In genomic region chr15:76313731-76314130, GRCh38 we compare ENCODE assay signal across 34 cellular contexts. TPM values are rescaled to one million over a fixed set of nuclear protein-coding genes. Genes with fewer than 3 reads are reported as not detected.
DNase-seq lines count a peak whose midpoint lies in the region; ATAC-seq, FAIRE-seq and TF ChIP-seq lines count a peak whose summit lies in the region.
"Had no signal": no experiment of that assay in that cellular context is flagged by ENCODE, and none has a peak within 500 bp of the region (broad histone marks: within the 10 kb centered on the region; RNA-seq: fewer than 3 reads in every experiment).

No MANE protein-coding gene starts in this region.

- CTCF ChIA-PET in Calu3 (lab: Charles Lee) (interaction anchor here (1.9 kb wide), 1 partner anchor 16 kb away, joined by 9 read pairs; no protein-coding TSS in a partner anchor), H1 (lab: Charles Lee; ENCODE audit: partially characterized antibody) (interaction anchor here (0.5 to 1.7 kb wide), 6 partner anchors 16 to 122 kb away, joined by 3 to 7 read pairs (median 4); no protein-coding TSS in a partner anchor)

- H2AK5ac ChIP-seq in H1 (ENCODE audit: low read depth, low read length), result no peak overlapping the region

- H3K4ac ChIP-seq in H1 (replicated peaks; ENCODE audit: insufficient read length, low read depth, low read length), result peak overlapping the region; percentile 49

- H3K4me3 Mint-ChIP-seq in Calu3 (ENCODE audit: low read depth, unreplicated experiment) (no peak overlapping the region), osteocyte (ENCODE audit: unreplicated experiment) (no peak overlapping the region), natural killer cell (no peak overlapping the region)
- H3K4me3 Mint-ChIP-seq: dendritic cell treated with granulocyte-macrophage colony-stimulating factor and Interleukin-4, amounts not matched to agents 40 ng/mL and 50 ng/mL, for 4 days; neural progenitor cell; WTC11 had no signal

- H2BK15ac ChIP-seq in H1 (ENCODE audit: low read length), result no peak overlapping the region

- TF ChIP-seq EP300 in H1 (IDR thresholded peaks at IDR 0.05; ENCODE audit: borderline replicate concordance in 1 of 2, low read depth in 2 of 2, low read length in 2 of 2), result no peak

- H2BK120ac ChIP-seq in H1 (replicated peaks; ENCODE audit: low read depth, low read length), result no peak overlapping the region

- peaks cover 3% of the 10 kb centered on the region for H3K9me3 Mint-ChIP-seq in Calu3 (ENCODE audit: low read depth, unreplicated experiment)
- no peaks in the 10 kb centered on the region for H3K9me3 Mint-ChIP-seq in osteocyte (ENCODE audit: unreplicated experiment)
- no peaks in the 10 kb centered on the region for H3K9me3 Mint-ChIP-seq in natural killer cell
- H3K9me3 Mint-ChIP-seq: activated T-helper 17 cell treated with anti-CD3 and anti-CD28 coated beads, Interleukin-2, amount 50 U/mL, for 72 hours; CD4-positive, CD25-positive, alpha-beta regulatory T cell; dendritic cell treated with granulocyte-macrophage colony-stimulating factor and Interleukin-4, amounts not matched to agents 40 ng/mL and 50 ng/mL, for 4 days; neural progenitor cell had no signal

- TF ChIP-seq CTCF in Calu3 (IDR thresholded peaks at IDR 0.05; ENCODE audit: unreplicated experiment) (no peak), H1 (IDR thresholded peaks at IDR 0.05; ENCODE audit: control extremely low read depth in 1 of 3, insufficient read depth in 1 of 3, low read depth in 1 of 3, low read length in 3 of 3) (no peak), osteocyte (IDR thresholded peaks at IDR 0.05) (no peak), natural killer cell (IDR thresholded peaks at IDR 0.05) (no peak), vagina (IDR thresholded peaks at IDR 0.05) (no peak)

- H3K4me1 Mint-ChIP-seq in Calu3 (ENCODE audit: low read depth, unreplicated experiment), result peaks cover 36% of the 10 kb centered on the region
- H3K4me1 Mint-ChIP-seq in osteocyte (ENCODE audit: unreplicated experiment), result peaks cover 25% of the 10 kb centered on the region
- peaks cover 21 to 30% of the 10 kb centered on the region in 2 donors for H3K4me1 Mint-ChIP-seq in natural killer cell
- H3K4me1 Mint-ChIP-seq: activated T-helper 17 cell treated with anti-CD3 and anti-CD28 coated beads, Interleukin-2, amount 50 U/mL, for 72 hours had no signal

- no peak overlapping the region for H4K5ac ChIP-seq in H1 (ENCODE audit: insufficient read length, low read depth, low read length)

- H3K14ac ChIP-seq in H1 (ENCODE audit: insufficient read length), result no peak overlapping the region

- peaks cover 10% of the 10 kb centered on the region for H3K23me2 ChIP-seq in H1 (ENCODE audit: low read depth, low read length)

- H3K27ac Mint-ChIP-seq in Calu3 (ENCODE audit: unreplicated experiment) (peak overlapping the region; percentile 81), osteocyte (ENCODE audit: unreplicated experiment) (no peak overlapping the region), natural killer cell (no peak overlapping the region)
- H3K27ac Mint-ChIP-seq: activated naive CD8-positive, alpha-beta T cell; activated T-helper 17 cell treated with anti-CD3 and anti-CD28 coated beads, Interleukin-2, amount 50 U/mL, for 72 hours; dendritic cell treated with granulocyte-macrophage colony-stimulating factor and Interleukin-4, amounts not matched to agents 40 ng/mL and 50 ng/mL, for 4 days; neural progenitor cell; WTC11 had no signal

- H4K8ac ChIP-seq in H1 (ENCODE audit: extremely low read depth, insufficient read depth, low read length), result no peak overlapping the region

- TF ChIP-seq POLR2A in H1 (IDR thresholded peaks at IDR 0.05; ENCODE audit: control extremely low read depth in 1 of 2, low read depth in 2 of 2, low read length in 2 of 2) (no peak), vagina (IDR thresholded peaks at IDR 0.05) (no peak)

- H3K27me3 ChIP-seq in H1 (replicated peaks in 1 of 4; ENCODE audit: control insufficient read depth in 3 of 4, extremely low read depth in 1 of 4, insufficient read depth in 3 of 4, low read length in 3 of 4), result no peaks in the 10 kb centered on the region; a peak in 1 of 7 replicates
- no peaks in the 10 kb centered on the region for H3K27me3 ChIP-seq in vagina
- H3K27me3 ChIP-seq: ascending aorta, neural progenitor cell, thyroid gland had no signal

- peaks cover 0 to 15% of the 10 kb centered on the region in 2 experiments; a peak in 2 of 4 replicates for H3K79me2 ChIP-seq in H1 (ENCODE audit: control insufficient read depth in 1 of 2, insufficient read depth in 2 of 2, low read length in 2 of 2)

- no peaks in the 10 kb centered on the region for H3K27me3 Mint-ChIP-seq in Calu3 (ENCODE audit: unreplicated experiment)
- peaks cover 2% of the 10 kb centered on the region for H3K27me3 Mint-ChIP-seq in osteocyte (ENCODE audit: unreplicated experiment)
- no peaks in the 10 kb centered on the region for H3K27me3 Mint-ChIP-seq in natural killer cell (ENCODE audit: low read depth in 2 of 2)
- H3K27me3 Mint-ChIP-seq: activated T-helper 17 cell treated with anti-CD3 and anti-CD28 coated beads, Interleukin-2, amount 50 U/mL, for 72 hours; CD4-positive, CD25-positive, alpha-beta regulatory T cell had no signal

- H3K36me3 Mint-ChIP-seq in Calu3 (ENCODE audit: insufficient read depth, unreplicated experiment), result peaks cover 35% of the 10 kb centered on the region
- peaks cover 1% of the 10 kb centered on the region for H3K36me3 Mint-ChIP-seq in osteocyte (ENCODE audit: unreplicated experiment)
- H3K36me3 Mint-ChIP-seq in natural killer cell, result no peaks in the 10 kb centered on the region
- H3K36me3 Mint-ChIP-seq: activated naive CD8-positive, alpha-beta T cell; WTC11 had no signal

- no peak overlapping the region for H3K56ac ChIP-seq in H1 (replicated peaks; ENCODE audit: insufficient read length, low read depth, low read length)

- intact Hi-C loops in Calu3 (cut with micrococcal nuclease; ENCODE audit: unreplicated experiment) (no loop called here), natural killer cell (cut with micrococcal nuclease) (no loop called here), vagina (cut with DNase I) (no loop called here)

- DNase-seq in Calu3, result no peak
- DNase-seq in NCI-H2171 (lab: John Stamatoyannopoulos, UW), result peak; percentile 96
- DNase-seq in H1 (ENCODE audit: low read depth in 1 of 2, low spot score in 2 of 2), result no peak
- DNase-seq in osteocyte (ENCODE audit: extremely low spot score, unreplicated experiment), result peak; percentile 70
- no peak for DNase-seq in natural killer cell
- DNase-seq in vagina (ENCODE audit: extremely low spot score in 2 of 2), result no peak
- no peak for DNase-seq in T-helper 1 cell
- DNase-seq in NCI-H526 treated with DMSO at 0.1 percent for 48 hours (lab: John Stamatoyannopoulos, UW), result no peak
- DNase-seq: activated CD4-positive, alpha-beta T cell treated with anti-CD3 and anti-CD28 coated beads, Interleukin-2, amount 50 U/mL, for 1 hour; activated CD8-positive, alpha-beta memory T cell treated with anti-CD3 and anti-CD28 coated beads, Interleukin-2, amount 50 U/mL, for 4 hours; caudate nucleus; CD4-positive, CD25-positive, alpha-beta regulatory T cell; DMS53; GF-D8; H7; kidney glomerular epithelial cell; lower lobe of right lung; mucosa of descending colon; NCI-H1105 treated with DMSO at 0.1 percent for 48 hours; NCI-H2081 treated with DMSO at 0.1 percent for 48 hours; NCI-H510A; posterior cingulate gyrus; RPMI8226; stimulated activated naive CD4-positive, alpha-beta T cell treated with Interleukin-2 at 50 U/mL for 16 hours; T-helper 9 cell; thyroid gland had no signal

- H3K9me3 ChIP-seq in H1 (ENCODE audit: insufficient read depth in 2 of 2, low read depth in 1 of 2, low read length in 1 of 2), result peaks cover 0 to 2% of the 10 kb centered on the region in 2 experiments; a peak in 1 of 4 replicates
- H3K9me3 ChIP-seq in vagina, result no peaks in the 10 kb centered on the region
- H3K9me3 ChIP-seq: ascending aorta, lower lobe of right lung, mucosa of descending colon, thyroid gland had no signal

- no peak for TF ChIP-seq RAD21 in H1 (IDR thresholded peaks at IDR 0.05 in 1 of 2, conservative IDR thresholded peaks at IDR 0.05 in 1 of 2; ENCODE audit: low read depth in 2 of 2, low read length in 2 of 2)

- H4K91ac ChIP-seq in H1 (replicated peaks; ENCODE audit: insufficient read length, low read length), result no peak overlapping the region

- H3K4me1 ChIP-seq in H1 (replicated peaks in 1 of 4; ENCODE audit: control insufficient read depth in 3 of 4, insufficient read depth in 4 of 4, low read length in 3 of 4) (peaks cover 0 to 3% (median 0%) of the 10 kb centered on the region in 4 experiments; a peak in 1 of 7 replicates), vagina (peaks cover 25% of the 10 kb centered on the region)

- H2BK12ac ChIP-seq in H1 (ENCODE audit: low read depth, low read length), result no peak overlapping the region

- POLR2A ChIA-PET in H1 (lab: Charles Lee; ENCODE audit: partially characterized antibody), result interaction anchor here (1.1 to 2.1 kb wide), 2 partner anchors 21 to 23 kb away, joined by 3 to 8 read pairs; partner anchors contain the start of gene ISL2

- H3K36me3 ChIP-seq in H1 (ENCODE audit: control insufficient read depth in 2 of 4, insufficient read depth in 4 of 4, low read length in 3 of 4), result no peaks in the 10 kb centered on the region
- no peaks in the 10 kb centered on the region for H3K36me3 ChIP-seq in vagina
- H3K36me3 ChIP-seq: ascending aorta, lower lobe of right lung, neural progenitor cell, thyroid gland had no signal

- H3K4me3 ChIP-seq in H1 (ENCODE audit: extremely low read depth in 1 of 4, insufficient read depth in 2 of 4, low read depth in 3 of 4, low read length in 4 of 4) (no peak overlapping the region), vagina (no peak overlapping the region)
- H3K4me3 ChIP-seq: ascending aorta, lower lobe of right lung, mucosa of descending colon, neural progenitor cell, thyroid gland had no signal

- H3K79me1 ChIP-seq in H1 (ENCODE audit: low read depth, low read length), result no peaks in the 10 kb centered on the region; the same call in 1 of the 2 replicates

- WGBS in H1 (ENCODE audit: extremely low coverage in 1 of 2, insufficient coverage in 1 of 2, insufficient read length in 1 of 2, insufficient replicate concordance in 2 of 2, low coverage in 1 of 2, low lambda C conversion rate in 2 of 2, missing lambda C conversion rate in 1 of 2), 2 experiments, result 76% methylated on average over 4 of the region's 5 CpGs; no CpG with 5 or more reads in 1 of the 2 experiments

- H3K4me2 ChIP-seq in H1 (ENCODE audit: insufficient read depth in 1 of 2, low read depth in 2 of 2, low read length in 2 of 2), result no peak overlapping the region
- H3K4me2 ChIP-seq: neural progenitor cell had no signal

- ATAC-seq in natural killer cell, result no peak
- ATAC-seq: activated T-helper 17 cell treated with anti-CD3 and anti-CD28 coated beads, Interleukin-2, amount 50 U/mL, for 72 hours; lower lobe of right lung; mucosa of descending colon; sciatic nerve; WTC11 had no signal

- no TSS peak for BruUV-seq in Calu3 (replicated peaks; lab: Mats Ljungman, UMichigan)

- no peak overlapping the region for H3K18ac ChIP-seq in H1 (ENCODE audit: extremely low read depth, low read length)

- H3K9ac ChIP-seq in H1 (replicated peaks in 1 of 4; ENCODE audit: extremely low read depth in 1 of 4, low read depth in 3 of 4, low read length in 3 of 4), result no peak overlapping the region
- H3K9ac ChIP-seq: neural progenitor cell had no signal

- H3K23ac ChIP-seq in H1 (ENCODE audit: insufficient read length), result no peak overlapping the region

- no peak overlapping the region for H2AFZ ChIP-seq in H1 (ENCODE audit: low read length)
- H2AFZ ChIP-seq: neural progenitor cell had no signal

- no peak overlapping the region for H2BK5ac ChIP-seq in H1 (ENCODE audit: low read depth, low read length)

- H3K27ac ChIP-seq in H1 (ENCODE audit: low read depth, low read length) (no peak overlapping the region), vagina (no peak overlapping the region)
- H3K27ac ChIP-seq: ascending aorta, lower lobe of right lung, neural progenitor cell, thyroid gland had no signal

- H2BK20ac ChIP-seq in H1 (ENCODE audit: low read length), result no peak overlapping the region

- no peaks in the 10 kb centered on the region for H4K20me1 ChIP-seq in H1 (replicated peaks in 1 of 2; ENCODE audit: control insufficient read depth in 1 of 2, insufficient read depth in 2 of 2, low read length in 2 of 2)

- no peak for FAIRE-seq in H1 (lab: Jason Lieb, UNC)
- FAIRE-seq: endometrium had no signal

RNA-seq across cellular contexts. Expression of gene ETFA, which starts 2.5 kb away (rescaled TPM):
- total RNA-seq in Calu3 (2022), result 230 and 252 TPM in 2 replicates
- total RNA-seq in H1 (2021; fragmentation: NEBNext Ultra II Directional; extraction: Animal tissue kit (Norgen Biotek cat#: 25700)), result 90.0 TPM in 2 replicates
- polyA plus RNA-seq in H1 (2011; rRNA removed), result 30.2 and 60.9 TPM in 2 replicates
- 87.9 TPM for polyA plus RNA-seq in H1 (2011; cell fraction: cytosol; rRNA removed)
- polyA plus RNA-seq in H1 (2011; cell fraction: nucleus; rRNA removed), result 30.6 TPM
- 108 to 113 TPM (median 108 TPM) in 4 replicates for polyA plus RNA-seq in H1 (2012, experiment 1 of 2)
- 10.1 TPM for polyA plus RNA-seq in H1 (2012, experiment 2 of 2)
- polyA plus RNA-seq in H1 (2013, experiment 1 of 2), result 41.8 TPM
- 44.3 TPM for polyA plus RNA-seq in H1 (2013, experiment 2 of 2)
- polyA minus RNA-seq in H1 (2011; rRNA and poly(A)+ RNA removed), result 66.7 and 106 TPM in 2 replicates
- polyA minus RNA-seq in H1 (2011; cell fraction: cytosol; rRNA and poly(A)+ RNA removed), result 24.8 TPM
- 25.5 TPM for polyA minus RNA-seq in H1 (2011; cell fraction: nucleus; rRNA and poly(A)+ RNA removed)
- total RNA-seq in osteocyte, result 98.2 and 102 TPM in 2 replicates
- 10 to 100 TPM; 71.9 to 93.1 (median 79.8) TPM for total RNA-seq in natural killer cell
- total RNA-seq in vagina, result 97.5 TPM

RNA-seq across cellular contexts. Expression of gene ISL2, which starts 22.8 kb away (rescaled TPM):
- total RNA-seq in Calu3 (2022) (5.3 and 7.6 TPM in 2 replicates), osteocyte (not detected in 2 replicates), natural killer cell (not detected), vagina (2.0 TPM)
- 0.33 and 0.99 TPM in 2 replicates for total RNA-seq in H1 (2021; fragmentation: NEBNext Ultra II Directional; extraction: Animal tissue kit (Norgen Biotek cat#: 25700))
- 0.32 and 0.82 TPM in 2 replicates for polyA plus RNA-seq in H1 (2011; rRNA removed)
- 0.78 TPM for polyA plus RNA-seq in H1 (2011; cell fraction: cytosol; rRNA removed)
- 2.6 TPM for polyA plus RNA-seq in H1 (2011; cell fraction: nucleus; rRNA removed)
- polyA plus RNA-seq in H1 (2012, experiment 1 of 2), result 0.29 to 0.43 TPM (median 0.29 TPM) in 3 of 4 replicates, not detected in the other
- polyA plus RNA-seq in H1 (2012, experiment 2 of 2), result 0.17 TPM
- 0.24 TPM for polyA plus RNA-seq in H1 (2013, experiment 1 of 2)
- 0.42 TPM for polyA plus RNA-seq in H1 (2013, experiment 2 of 2)
- polyA minus RNA-seq in H1 (2011; rRNA and poly(A)+ RNA removed), result 0.16 TPM in 1 of 2 replicates, not detected in the other
- polyA minus RNA-seq in H1 (2011; cell fraction: cytosol; rRNA and poly(A)+ RNA removed), result not detected
- not detected for polyA minus RNA-seq in H1 (2011; cell fraction: nucleus; rRNA and poly(A)+ RNA removed)
- total RNA-seq: ascending aorta, H7, thyroid gland had no signal
- polyA plus RNA-seq: CD4-positive, CD25-positive, alpha-beta regulatory T cell had no signal

Comparison
In these comparisons a context has a peak if more than half of its experiments do, and no peak if none do; other contexts are left out.
1. DNase-seq: peak in NCI-H2171 (single experiment) and osteocyte (single experiment); none in Calu3 (single experiment), H1 (0 of 2), natural killer cell (single experiment), vagina (0 of 2), T-helper 1 cell (0 of 5) and NCI-H526 treated with DMSO at 0.1 percent for 48 hours (single experiment).